Comparison of ENCODE assay signal across 1 cellular context in the genomic region with DNA sequence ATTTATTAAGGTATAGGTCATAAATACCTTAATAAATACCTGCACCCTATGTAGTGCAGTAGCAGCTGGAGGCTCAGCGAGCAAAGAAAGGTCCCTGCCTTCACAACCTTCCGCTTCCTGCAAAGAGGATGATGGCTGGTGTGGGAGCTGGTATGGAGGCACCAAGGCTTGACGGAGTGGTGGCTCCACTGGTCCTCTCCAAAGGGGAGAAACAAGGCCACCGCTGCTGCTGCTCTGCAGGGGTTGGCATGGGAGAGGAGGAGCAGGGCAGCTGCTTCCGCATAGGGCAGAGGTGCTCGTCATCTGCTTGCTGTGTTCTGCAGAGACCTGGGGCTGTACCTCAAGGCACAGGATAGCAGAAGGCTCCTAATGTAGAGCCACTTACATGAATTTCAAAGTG.
TF ChIP-seq lines count a peak whose summit lies in the region.

No MANE protein-coding gene starts in this region.

TF ChIP-seq in HepG2, 621 proteins besides CTCF, POLR2A, EP300 and RAD21:
- TF ChIP-seq POLR2G (IDR thresholded peaks at IDR 0.05; ENCODE audit: low read depth, low read length) (0 out of 2 replicates have a peak, but pooled peaks have one; percentile 35), KLF9 (CRISPR knock-in tag; IDR thresholded peaks at IDR 0.05; ENCODE audit: low read depth) (no peak)
